1 cellular context compared by ENCODE assay signal in the genomic region with DNA sequence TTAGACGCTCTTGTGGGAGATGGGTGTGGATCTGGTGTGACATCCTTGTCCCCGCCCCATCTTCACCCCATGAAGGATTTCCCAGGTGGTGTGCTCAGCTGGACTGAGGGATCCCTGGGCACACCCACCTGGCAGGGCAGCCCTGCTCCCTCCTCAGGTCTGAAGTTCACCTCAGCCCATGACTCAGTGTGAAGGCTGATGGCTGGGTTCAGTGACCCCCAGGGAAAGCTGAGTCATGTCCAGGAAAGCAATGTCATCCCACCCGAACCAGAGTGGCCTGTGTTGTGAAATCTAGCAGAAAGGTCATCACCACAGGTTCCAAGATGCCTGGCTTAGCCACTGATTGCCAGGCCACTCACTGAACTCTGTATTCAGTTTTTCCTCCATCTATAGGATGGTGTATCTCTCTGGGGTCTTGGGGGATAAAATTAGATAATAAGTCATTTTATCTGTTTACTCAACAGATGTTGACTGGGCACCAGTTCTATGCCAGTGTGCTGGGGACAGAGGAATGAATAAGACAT.
A peak's percentile ranks its signal among the peaks of the same experiment; 100 is the strongest.
TF ChIP-seq lines count a peak whose summit lies in the region.

No MANE protein-coding gene starts in this region.

TF ChIP-seq in HepG2, 621 proteins besides CTCF, POLR2A, EP300 and RAD21 (continued from another document and continues in another):
- no peak for TF ChIP-seq ZNF784 (CRISPR knock-in tag; IDR thresholded peaks at IDR 0.05; ENCODE audit: borderline replicate concordance)
- peak; percentile 82 for TF ChIP-seq HIC2 (CRISPR knock-in tag; IDR thresholded peaks at IDR 0.05; ENCODE audit: low read depth)
- TF ChIP-seq HNRNPUL1 (IDR thresholded peaks at IDR 0.05; ENCODE audit: low read depth, low read length): no peak
- peak; percentile 95 for TF ChIP-seq NCOA2 (CRISPR knock-in tag; IDR thresholded peaks at IDR 0.05)
- no peak for TF ChIP-seq PTBP1 (IDR thresholded peaks at IDR 0.05; ENCODE audit: low read depth, low read length, poor library complexity, severe bottlenecking)
- peak; percentile 87; the same call in 1 of the 2 replicates for TF ChIP-seq KDM3A (CRISPR knock-in tag; IDR thresholded peaks at IDR 0.05; ENCODE audit: low read depth)
- TF ChIP-seq ZNF292 (CRISPR knock-in tag; IDR thresholded peaks at IDR 0.05; ENCODE audit: borderline replicate concordance, low read depth): peak; percentile 75
- peak; percentile 72 for TF ChIP-seq ZNF263 (CRISPR knock-in tag; IDR thresholded peaks at IDR 0.05)
- peak; percentile 91 for TF ChIP-seq ESRRA (CRISPR knock-in tag; IDR thresholded peaks at IDR 0.05; ENCODE audit: low read depth)
- TF ChIP-seq CBX1 (IDR thresholded peaks at IDR 0.05; ENCODE audit: low read depth): peak; percentile 79
- TF ChIP-seq ZSCAN22 (CRISPR knock-in tag; IDR thresholded peaks at IDR 0.05): no peak
- no peak for TF ChIP-seq ZFP41 (CRISPR knock-in tag; IDR thresholded peaks at IDR 0.05; ENCODE audit: borderline replicate concordance)
- peak; percentile 27; the same call in 1 of the 2 replicates for TF ChIP-seq NFYB (CRISPR knock-in tag; IDR thresholded peaks at IDR 0.05)
- peak; percentile 95 for TF ChIP-seq TBX2 (CRISPR knock-in tag; IDR thresholded peaks at IDR 0.05; ENCODE audit: borderline replicate concordance)
- TF ChIP-seq HNF4G (IDR thresholded peaks at IDR 0.05; ENCODE audit: borderline replicate concordance, low read depth, low read length): peak; percentile 81
- TF ChIP-seq HNF4G (CRISPR knock-in tag; IDR thresholded peaks at IDR 0.05; ENCODE audit: borderline replicate concordance, low read depth): peak; percentile 96
- TF ChIP-seq, protein P1, sequence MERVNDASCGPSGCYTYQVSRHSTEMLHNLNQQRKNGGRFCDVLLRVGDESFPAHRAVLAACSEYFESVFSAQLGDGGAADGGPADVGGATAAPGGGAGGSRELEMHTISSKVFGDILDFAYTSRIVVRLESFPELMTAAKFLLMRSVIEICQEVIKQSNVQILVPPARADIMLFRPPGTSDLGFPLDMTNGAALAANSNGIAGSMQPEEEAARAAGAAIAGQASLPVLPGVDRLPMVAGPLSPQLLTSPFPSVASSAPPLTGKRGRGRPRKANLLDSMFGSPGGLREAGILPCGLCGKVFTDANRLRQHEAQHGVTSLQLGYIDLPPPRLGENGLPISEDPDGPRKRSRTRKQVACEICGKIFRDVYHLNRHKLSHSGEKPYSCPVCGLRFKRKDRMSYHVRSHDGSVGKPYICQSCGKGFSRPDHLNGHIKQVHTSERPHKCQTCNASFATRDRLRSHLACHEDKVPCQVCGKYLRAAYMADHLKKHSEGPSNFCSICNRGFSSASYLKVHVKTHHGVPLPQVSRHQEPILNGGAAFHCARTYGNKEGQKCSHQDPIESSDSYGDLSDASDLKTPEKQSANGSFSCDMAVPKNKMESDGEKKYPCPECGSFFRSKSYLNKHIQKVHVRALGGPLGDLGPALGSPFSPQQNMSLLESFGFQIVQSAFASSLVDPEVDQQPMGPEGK (CRISPR knock-in tag; IDR thresholded peaks at IDR 0.05): peak; percentile 86
- TF ChIP-seq PHF20 (CRISPR knock-in tag; IDR thresholded peaks at IDR 0.05): no peak; the same call in 1 of the 2 replicates
- no peak for TF ChIP-seq ZNF547 (CRISPR knock-in tag; IDR thresholded peaks at IDR 0.05)
- no peak for TF ChIP-seq ATF7-NPFF (CRISPR knock-in tag; IDR thresholded peaks at IDR 0.05; ENCODE audit: low read depth)
- peak; percentile 98 for TF ChIP-seq SMAD3 (CRISPR knock-in tag; IDR thresholded peaks at IDR 0.05)
- TF ChIP-seq ZNF136 (CRISPR knock-in tag; IDR thresholded peaks at IDR 0.05; ENCODE audit: low read depth): no peak
- TF ChIP-seq KLF6 (CRISPR knock-in tag; IDR thresholded peaks at IDR 0.05): peak; percentile 66; the same call in 1 of the 2 replicates
- no peak for TF ChIP-seq ZSCAN29 (CRISPR knock-in tag; conservative IDR thresholded peaks at IDR 0.05)
- peak; percentile 84; the same call in 1 of the 2 replicates for TF ChIP-seq KAT8 (CRISPR knock-in tag; IDR thresholded peaks at IDR 0.05)
- TF ChIP-seq ZNF18 (CRISPR knock-in tag; IDR thresholded peaks at IDR 0.05; ENCODE audit: insufficient replicate concordance): peak; percentile 96
- TF ChIP-seq, protein P2, sequence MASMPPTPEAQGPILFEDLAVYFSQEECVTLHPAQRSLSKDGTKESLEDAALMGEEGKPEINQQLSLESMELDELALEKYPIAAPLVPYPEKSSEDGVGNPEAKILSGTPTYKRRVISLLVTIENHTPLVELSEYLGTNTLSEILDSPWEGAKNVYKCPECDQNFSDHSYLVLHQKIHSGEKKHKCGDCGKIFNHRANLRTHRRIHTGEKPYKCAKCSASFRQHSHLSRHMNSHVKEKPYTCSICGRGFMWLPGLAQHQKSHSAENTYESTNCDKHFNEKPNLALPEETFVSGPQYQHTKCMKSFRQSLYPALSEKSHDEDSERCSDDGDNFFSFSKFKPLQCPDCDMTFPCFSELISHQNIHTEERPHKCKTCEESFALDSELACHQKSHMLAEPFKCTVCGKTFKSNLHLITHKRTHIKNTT (CRISPR knock-in tag; IDR thresholded peaks at IDR 0.05): no peak
- no peak for TF ChIP-seq ZNF468 (CRISPR knock-in tag; IDR thresholded peaks at IDR 0.05)
- TF ChIP-seq ZNF407 (CRISPR knock-in tag; IDR thresholded peaks at IDR 0.05; ENCODE audit: not compliant biosample characterization): no peak
- no peak for TF ChIP-seq PAX8 (CRISPR knock-in tag; IDR thresholded peaks at IDR 0.05; ENCODE audit: borderline replicate concordance)
- peak; percentile 64; the same call in 1 of the 2 replicates for TF ChIP-seq KDM6A (CRISPR knock-in tag; IDR thresholded peaks at IDR 0.05; ENCODE audit: low read depth)
- TF ChIP-seq, protein P3, sequence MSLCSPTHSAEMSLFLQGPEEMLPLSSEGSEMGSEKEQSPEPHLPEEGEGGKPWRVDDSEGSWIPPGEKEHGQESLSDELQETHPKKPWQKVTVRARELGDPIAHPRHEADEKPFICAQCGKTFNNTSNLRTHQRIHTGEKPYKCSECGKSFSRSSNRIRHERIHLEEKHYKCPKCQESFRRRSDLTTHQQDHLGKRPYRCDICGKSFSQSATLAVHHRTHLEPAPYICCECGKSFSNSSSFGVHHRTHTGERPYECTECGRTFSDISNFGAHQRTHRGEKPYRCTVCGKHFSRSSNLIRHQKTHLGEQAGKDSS (CRISPR knock-in tag; IDR thresholded peaks at IDR 0.05; ENCODE audit: borderline replicate concordance, low read depth): peak; percentile 83; the same call in 1 of the 2 replicates
- TF ChIP-seq, protein P4, sequence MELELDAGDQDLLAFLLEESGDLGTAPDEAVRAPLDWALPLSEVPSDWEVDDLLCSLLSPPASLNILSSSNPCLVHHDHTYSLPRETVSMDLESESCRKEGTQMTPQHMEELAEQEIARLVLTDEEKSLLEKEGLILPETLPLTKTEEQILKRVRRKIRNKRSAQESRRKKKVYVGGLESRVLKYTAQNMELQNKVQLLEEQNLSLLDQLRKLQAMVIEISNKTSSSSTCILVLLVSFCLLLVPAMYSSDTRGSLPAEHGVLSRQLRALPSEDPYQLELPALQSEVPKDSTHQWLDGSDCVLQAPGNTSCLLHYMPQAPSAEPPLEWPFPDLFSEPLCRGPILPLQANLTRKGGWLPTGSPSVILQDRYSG (CRISPR knock-in tag; IDR thresholded peaks at IDR 0.05): no peak
- peak; percentile 59; the same call in 1 of the 2 replicates for TF ChIP-seq NFKB2 (CRISPR knock-in tag; IDR thresholded peaks at IDR 0.05; ENCODE audit: borderline replicate concordance)
- peak; percentile 100 for TF ChIP-seq PPARG (CRISPR knock-in tag; conservative IDR thresholded peaks at IDR 0.05)
- peak; percentile 78 for TF ChIP-seq ARNTL (CRISPR knock-in tag; IDR thresholded peaks at IDR 0.05)
- TF ChIP-seq HNF4A (CRISPR knock-in tag; IDR thresholded peaks at IDR 0.05): peak; percentile 98
- TF ChIP-seq, protein P5, sequence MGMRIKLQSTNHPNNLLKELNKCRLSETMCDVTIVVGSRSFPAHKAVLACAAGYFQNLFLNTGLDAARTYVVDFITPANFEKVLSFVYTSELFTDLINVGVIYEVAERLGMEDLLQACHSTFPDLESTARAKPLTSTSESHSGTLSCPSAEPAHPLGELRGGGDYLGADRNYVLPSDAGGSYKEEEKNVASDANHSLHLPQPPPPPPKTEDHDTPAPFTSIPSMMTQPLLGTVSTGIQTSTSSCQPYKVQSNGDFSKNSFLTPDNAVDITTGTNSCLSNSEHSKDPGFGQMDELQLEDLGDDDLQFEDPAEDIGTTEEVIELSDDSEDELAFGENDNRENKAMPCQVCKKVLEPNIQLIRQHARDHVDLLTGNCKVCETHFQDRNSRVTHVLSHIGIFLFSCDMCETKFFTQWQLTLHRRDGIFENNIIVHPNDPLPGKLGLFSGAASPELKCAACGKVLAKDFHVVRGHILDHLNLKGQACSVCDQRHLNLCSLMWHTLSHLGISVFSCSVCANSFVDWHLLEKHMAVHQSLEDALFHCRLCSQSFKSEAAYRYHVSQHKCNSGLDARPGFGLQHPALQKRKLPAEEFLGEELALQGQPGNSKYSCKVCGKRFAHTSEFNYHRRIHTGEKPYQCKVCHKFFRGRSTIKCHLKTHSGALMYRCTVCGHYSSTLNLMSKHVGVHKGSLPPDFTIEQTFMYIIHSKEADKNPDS (CRISPR knock-in tag; IDR thresholded peaks at IDR 0.05): no peak
- TF ChIP-seq ZNF12 (CRISPR knock-in tag; IDR thresholded peaks at IDR 0.05): no peak; the same call in 1 of the 2 replicates
